In the genomic region with DNA sequence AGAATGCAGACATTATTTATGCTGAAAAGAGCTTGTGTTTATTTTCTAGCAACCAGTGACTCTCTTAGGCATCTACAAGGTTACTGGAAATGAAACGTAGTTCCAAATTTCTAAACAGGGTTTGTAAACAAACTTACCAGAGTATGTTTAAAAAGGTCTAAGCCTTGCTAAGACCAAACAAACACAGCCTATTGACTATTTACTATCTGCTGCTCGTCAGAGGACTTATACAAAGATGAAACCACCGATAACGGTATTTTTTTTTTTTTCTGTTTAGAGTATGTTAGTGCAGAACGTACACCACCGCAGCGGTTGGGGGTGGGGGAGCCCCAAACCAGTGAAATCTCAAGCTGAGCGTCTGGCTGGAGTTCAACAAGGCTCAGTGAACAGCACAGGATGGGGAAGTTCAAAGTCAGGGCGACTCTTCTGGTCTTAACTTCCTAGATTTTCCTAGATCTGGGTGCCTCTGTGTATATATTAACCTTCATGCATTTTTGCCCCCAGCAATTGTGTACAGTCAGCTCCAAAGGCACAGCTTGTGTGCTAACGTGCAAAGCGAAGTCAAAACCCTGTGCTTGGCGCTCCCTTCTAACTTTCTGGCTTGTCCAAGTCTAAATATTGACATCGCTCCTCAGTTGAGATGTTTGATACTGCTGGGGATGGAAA, we compare ENCODE assay signal across 8 cellular contexts. TPM values are rescaled to one million over a fixed set of nuclear protein-coding genes. Genes with fewer than 3 reads are reported as not detected.
DNase-seq lines count a peak whose midpoint lies in the region; ATAC-seq and TF ChIP-seq lines count a peak whose summit lies in the region.

No MANE protein-coding gene starts in this region.

- peaks cover 0 to 3% of the 10 kb centered on the region in 2 experiments; a peak in 1 of 3 replicates for H3K36me3 ChIP-seq in HEK293 (ENCODE audit: control insufficient read depth in 2 of 2, insufficient read depth in 1 of 2, low read length in 2 of 2)
- H3K36me3 ChIP-seq in Panc1 (ENCODE audit: control insufficient read depth, insufficient read depth, low read length), result no peaks in the 10 kb centered on the region
- H3K36me3 ChIP-seq in liver (ENCODE audit: control insufficient read depth in 4 of 4, insufficient read depth in 3 of 4, low read depth in 1 of 4, low read length in 3 of 4), result no peaks in the 10 kb centered on the region
- H3K36me3 ChIP-seq in subcutaneous abdominal adipose tissue (ENCODE audit: control insufficient read depth in 5 of 5, insufficient read depth in 5 of 5, low read length in 5 of 5), result peaks cover 0 to 2% (median 0%) of the 10 kb centered on the region in 5 donors

- TF ChIP-seq CTCF in HEK293 (tag by site-specific recombination; IDR thresholded peaks at IDR 0.05), result no peak
- TF ChIP-seq CTCF in Panc1 (IDR thresholded peaks at IDR 0.05), result no peak
- no peak for TF ChIP-seq CTCF in choroid plexus epithelial cell (conservative IDR thresholded peaks at IDR 0.05; ENCODE audit: low read depth, low read length)
- no peak for TF ChIP-seq CTCF in liver (IDR thresholded peaks at IDR 0.05; ENCODE audit: low read depth, low read length, missing input control)

- H3K27ac ChIP-seq in HEK293 (ENCODE audit: extremely low read depth, low read depth, low read length), result peak overlapping the region; percentile 81; the same call in 1 of the 2 replicates
- no peak overlapping the region; the same call in 1 of the 2 replicates for H3K27ac ChIP-seq in Panc1 (ENCODE audit: low read length)
- peak overlapping the region; percentile 83 to 91 for H3K27ac ChIP-seq in liver (ENCODE audit: low read depth in 1 of 2, low read length in 2 of 2)
- peak overlapping the region; percentile 96 for H3K27ac ChIP-seq in subcutaneous abdominal adipose tissue (ENCODE audit: low read depth, low read length)

- H3K27me3 ChIP-seq in Panc1 (ENCODE audit: control insufficient read depth, insufficient read depth, low read length) (peaks cover 13% of the 10 kb centered on the region), liver (ENCODE audit: control insufficient read depth in 4 of 4, insufficient read depth in 4 of 4, low read length in 3 of 4) (peaks cover 0 to 3% (median 0%) of the 10 kb centered on the region in 4 donors), subcutaneous abdominal adipose tissue (ENCODE audit: control insufficient read depth in 5 of 5, insufficient read depth in 4 of 5, low read length in 5 of 5) (no peaks in the 10 kb centered on the region)

- no peak for TF ChIP-seq RAD21 in liver (IDR thresholded peaks at IDR 0.05)

- POLR2A ChIA-PET in HEK293 (lab: Yijun Ruan, JAX), result interaction anchor here (0.7 to 1.2 kb wide), 4 partner anchors 9 to 113 kb away, joined by 3 to 6 read pairs (median 4); no protein-coding TSS in a partner anchor
- POLR2A ChIA-PET in Panc1 (lab: Charles Lee), result interaction anchor here (0.6 kb wide), 1 partner anchor 799 kb away, joined by 3 read pairs; no protein-coding TSS in a partner anchor

- no peaks in the 10 kb centered on the region for H3K9me3 ChIP-seq in HEK293 (ENCODE audit: control insufficient read depth, insufficient read depth, low read depth, low read length)
- H3K9me3 ChIP-seq in Panc1 (ENCODE audit: control insufficient read depth, insufficient read depth, low read depth, low read length), result no peaks in the 10 kb centered on the region
- no peaks in the 10 kb centered on the region for H3K9me3 ChIP-seq in liver (ENCODE audit: control insufficient read depth in 4 of 4, low read length in 3 of 4)
- no peaks in the 10 kb centered on the region for H3K9me3 ChIP-seq in subcutaneous abdominal adipose tissue (ENCODE audit: control insufficient read depth in 5 of 5, low read length in 5 of 5)

- peaks cover 6% of the 10 kb centered on the region; the same call in 1 of the 2 replicates for H3K4me1 ChIP-seq in HEK293 (ENCODE audit: control insufficient read depth, insufficient read depth, low read length)
- peaks cover 16% of the 10 kb centered on the region for H3K4me1 ChIP-seq in Panc1 (ENCODE audit: control insufficient read depth, insufficient read depth, low read length)
- H3K4me1 ChIP-seq in liver (ENCODE audit: control insufficient read depth in 4 of 4, insufficient read depth in 4 of 4, low read length in 3 of 4), result peaks cover 8 to 30% (median 17%) of the 10 kb centered on the region in 4 donors
- peaks cover 0 to 35% (median 29%) of the 10 kb centered on the region in 5 donors for H3K4me1 ChIP-seq in subcutaneous abdominal adipose tissue (ENCODE audit: control insufficient read depth in 5 of 5, insufficient read depth in 5 of 5, low read length in 5 of 5)

- peak; percentile 16 for DNase-seq in NCI-H2171 treated with DMSO at 0.1 percent for 48 hours (lab: John Stamatoyannopoulos, UW)
- DNase-seq in NCI-H2171 (lab: John Stamatoyannopoulos, UW), result no peak
- DNase-seq in Panc1 (ENCODE audit: low read depth, low spot score), result no peak
- peak; percentile 79 for DNase-seq in choroid plexus epithelial cell (ENCODE audit: low read depth)
- DNase-seq in NCI-H345 (lab: John Stamatoyannopoulos, UW), result no peak

- in situ Hi-C loops in Panc1 (cut with HindIII; ENCODE audit: low pct_unique_long_range_greater_than_20kb, low sequenced_read_pairs), result no loop called here

- peak; percentile 27 for ATAC-seq in Panc1

- CTCF ChIA-PET in HEK293 (lab: Yijun Ruan, JAX), result interaction anchor here (0.6 to 1.4 kb wide), 7 partner anchors 22 to 126 kb away, joined by 3 to 10 read pairs (median 4); no protein-coding TSS in a partner anchor
- CTCF ChIA-PET in Panc1 (lab: Charles Lee), result no interaction called here

- peak overlapping the region in 1 of 2 donors; percentile 52 for H3K9ac ChIP-seq in liver (ENCODE audit: low read depth in 1 of 2, low read length in 2 of 2)
- H3K9ac ChIP-seq in subcutaneous abdominal adipose tissue (ENCODE audit: low read length in 5 of 5), result peak overlapping the region; percentile 66 to 95 (median 89)

- intact Hi-C loops in Panc1 (cut with micrococcal nuclease; ENCODE audit: unreplicated experiment), result no loop called here

- peak overlapping the region; percentile 64 for H3K4me3 ChIP-seq in HEK293 (ENCODE audit: low read depth, low read length)
- H3K4me3 ChIP-seq in Panc1 (ENCODE audit: low read depth in 2 of 2, low read length in 2 of 2), result peak overlapping the region; percentile 56 to 68
- peak overlapping the region; percentile 78 for H3K4me3 ChIP-seq in choroid plexus epithelial cell (ENCODE audit: low read depth, low read length)
- peak overlapping the region; percentile 57 to 73 (median 57) for H3K4me3 ChIP-seq in liver (ENCODE audit: low read depth in 1 of 3, low read length in 3 of 3)
- H3K4me3 ChIP-seq in subcutaneous abdominal adipose tissue (ENCODE audit: low read depth in 1 of 5, low read length in 5 of 5), result peak overlapping the region; percentile 70 to 97 (median 85)

- WGBS in liver, result 2% methylated on average over 13 of the region's 13 CpGs

- no TSS peak for BruUV-seq in Panc1 (replicated peaks; lab: Mats Ljungman, UMichigan)

TF ChIP-seq in HEK293, 187 proteins besides CTCF, POLR2A, EP300 and RAD21 (continues in another document):
- TF ChIP-seq ZSCAN16 (tag by site-specific recombination; IDR thresholded peaks at IDR 0.05) (peak; percentile 85; the same call in 1 of the 2 replicates), ZNF292 (tag by site-specific recombination; IDR thresholded peaks at IDR 0.05; ENCODE audit: borderline replicate concordance, low read depth) (no peak), ZNF16 (tag by site-specific recombination; IDR thresholded peaks at IDR 0.05; ENCODE audit: low read depth) (no peak), ZBTB8A (tag by site-specific recombination; IDR thresholded peaks at IDR 0.05) (no peak)

TF ChIP-seq in liver, 16 proteins besides CTCF, POLR2A, EP300 and RAD21:
- TF ChIP-seq, protein P1, sequence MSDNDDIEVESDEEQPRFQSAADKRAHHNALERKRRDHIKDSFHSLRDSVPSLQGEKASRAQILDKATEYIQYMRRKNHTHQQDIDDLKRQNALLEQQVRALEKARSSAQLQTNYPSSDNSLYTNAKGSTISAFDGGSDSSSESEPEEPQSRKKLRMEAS (IDR thresholded peaks at IDR 0.05), result peak; percentile 18
- TF ChIP-seq FOXA1 (IDR thresholded peaks at IDR 0.05), result no peak
TF ChIP-seq in liver: peak in this region for 1.

RNA-seq across cellular contexts. Expression of a gene that starts 1.2 kb away (rescaled TPM):
- 0.77 TPM for total RNA-seq in Panc1 (2021; ENCODE audit: unreplicated experiment)
- polyA plus RNA-seq in Panc1 (2012; ENCODE audit: insufficient read length), result 1.9 TPM
- total RNA-seq in liver, result 10 to 100 TPM in 1 of 2 donors, 1 to 10 TPM in 1; 6.6 to 11.8 TPM
- polyA plus RNA-seq in liver, result 1 to 10 TPM; 2.7 to 3.3 TPM

Comparison
In these comparisons a context has a peak if more than half of its experiments do, and no peak if none do; other contexts are left out.
1. DNase-seq: peak in NCI-H2171 treated with DMSO at 0.1 percent for 48 hours (single experiment) and choroid plexus epithelial cell (single experiment); none in NCI-H2171 (single experiment), Panc1 (single experiment) and NCI-H345 (single experiment).
2. Peak in every context shown above with its lines, with median percentiles within 50 percentile points of each other: H3K4me3 ChIP-seq.